Comparison of ENCODE assay signal across 27 cellular contexts in the genomic region with DNA sequence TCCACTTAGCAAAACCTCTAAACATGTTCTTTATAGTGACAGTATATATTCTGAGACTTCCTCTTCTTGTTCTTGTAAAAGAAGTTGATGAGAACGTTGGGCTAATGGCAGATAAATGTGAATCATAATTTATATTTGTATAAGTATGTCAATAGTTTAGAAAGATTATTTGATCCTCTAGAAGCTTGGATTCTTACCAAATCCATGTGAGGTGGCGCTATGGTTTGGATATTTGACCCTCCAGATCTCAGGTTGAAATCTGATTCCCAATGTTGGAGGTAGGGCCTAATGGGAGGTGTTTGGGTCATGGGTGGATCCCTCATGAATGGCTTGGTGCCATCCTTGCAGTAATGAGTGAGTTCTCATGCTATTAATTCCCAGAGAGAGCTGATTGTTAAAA. TPM values are rescaled to one million over a fixed set of nuclear protein-coding genes. Genes with fewer than 3 reads are reported as not detected.
"Had no signal": no experiment of that assay in that cellular context is flagged by ENCODE, and none has a peak within 500 bp of the region (broad histone marks: within the 10 kb centered on the region; RNA-seq: fewer than 3 reads in every experiment).

No MANE protein-coding gene starts in this region.

- H3K36me3 ChIP-seq: ascending aorta, MG63 had no signal

- H3K4me3 Mint-ChIP-seq: activated B cell treated with CpG ODN at 0.5 μM for 24 hours; activated CD4-positive, alpha-beta T cell treated with anti-CD3 and anti-CD28 coated beads, Interleukin-2, amount 10 ng/mL, durations not matched to agents 24 days and 14 days; activated CD8-positive, alpha-beta memory T cell treated with anti-CD3 and anti-CD28 coated beads, Interleukin-2, amount 10 ng/mL, durations not matched to agents 7 days and 5 days; activated naive CD8-positive, alpha-beta T cell treated with anti-CD3 and anti-CD28 coated beads, Interleukin-2, amount 50 U/mL, for 24 hours; activated T-cell treated with anti-CD3 and anti-CD28 coated beads, Interleukin-2, amount 50 U/mL, for 4 hours; T-helper 17 cell had no signal

- H3K4me3 ChIP-seq: ascending aorta, body of pancreas, coronary artery, MG63, PC-9 had no signal

- H3K27me3 ChIP-seq: ascending aorta, body of pancreas, MG63 had no signal

- H3K9me3 ChIP-seq: ascending aorta, body of pancreas, MG63 had no signal

- H3K27ac Mint-ChIP-seq: activated B cell treated with CpG ODN at 0.5 μM for 24 hours; activated CD4-positive, alpha-beta T cell treated with anti-CD3 and anti-CD28 coated beads, Interleukin-2, amount 10 ng/mL, durations not matched to agents 24 days and 14 days; activated CD8-positive, alpha-beta memory T cell treated with anti-CD3 and anti-CD28 coated beads, Interleukin-2, amount 10 ng/mL, durations not matched to agents 7 days and 5 days; activated naive CD4-positive, alpha-beta T cell treated with anti-CD3 and anti-CD28 coated beads, Interleukin-2, amount 50 U/mL, for 72 hours; activated naive CD8-positive, alpha-beta T cell treated with anti-CD3 and anti-CD28 coated beads, Interleukin-2, amount 50 U/mL, for 24 hours; T-helper 17 cell had no signal

- H3K4me1 Mint-ChIP-seq: activated B cell treated with CpG ODN at 0.5 μM for 24 hours; activated CD4-positive, alpha-beta T cell treated with anti-CD3 and anti-CD28 coated beads, Interleukin-2, amount 10 ng/mL, durations not matched to agents 24 days and 14 days; activated CD8-positive, alpha-beta memory T cell treated with anti-CD3 and anti-CD28 coated beads, Interleukin-2, amount 10 ng/mL, durations not matched to agents 7 days and 5 days; activated naive CD8-positive, alpha-beta T cell treated with anti-CD3 and anti-CD28 coated beads, Interleukin-2, amount 50 U/mL, for 24 hours; T-helper 17 cell had no signal

- H3K4me2 ChIP-seq: PC-9 had no signal

- H3K9me3 Mint-ChIP-seq: activated B cell treated with CpG ODN at 0.5 μM for 24 hours; activated CD4-positive, alpha-beta T cell treated with anti-CD3 and anti-CD28 coated beads, Interleukin-2, amount 10 ng/mL, durations not matched to agents 24 days and 14 days; activated naive CD4-positive, alpha-beta T cell treated with anti-CD3 and anti-CD28 coated beads, Interleukin-2, amount 50 U/mL, for 72 hours; activated naive CD8-positive, alpha-beta T cell treated with anti-CD3 and anti-CD28 coated beads, Interleukin-2, amount 50 U/mL, for 24 hours; activated T-cell treated with anti-CD3 and anti-CD28 coated beads, Interleukin-2, amount 50 U/mL, for 4 hours had no signal

- H2AFZ ChIP-seq: PC-9 had no signal

- H3K4me1 ChIP-seq: ascending aorta had no signal

- DNase-seq: activated B cell treated with CpG ODN at 0.5 μM for 24 hours; activated CD4-positive, alpha-beta T cell treated with anti-CD3 and anti-CD28 coated beads for 1 hour; activated CD4-positive, alpha-beta T cell treated with anti-CD3 and anti-CD28 coated beads, Interleukin-2, amount 10 ng/mL, durations not matched to agents 24 days and 14 days; activated CD4-positive, alpha-beta T cell treated with anti-CD3 and anti-CD28 coated beads, Interleukin-2, amount 50 U/mL, for 48 hours; activated CD8-positive, alpha-beta memory T cell treated with anti-CD3 and anti-CD28 coated beads, Interleukin-2, amount 10 ng/mL, durations not matched to agents 7 days and 5 days; activated effector memory CD4-positive, alpha-beta T cell treated with anti-CD3 and anti-CD28 coated beads, Interleukin-2, amount 50 U/mL, for 16 hours; activated naive CD4-positive, alpha-beta T cell treated with Interleukin-2 at 50 U/mL for 16 hours; activated naive CD8-positive, alpha-beta T cell treated with anti-CD3 and anti-CD28 coated beads, Interleukin-2, amount 50 U/mL, for 24 hours; activated T-cell treated with anti-CD3 and anti-CD28 coated beads, Interleukin-2, amount 50 U/mL, for 4 hours; amniotic stem cell; central memory CD4-positive, alpha-beta T cell; KG1; MG63; NCI-H146; NCI-H187 treated with DMSO at 0.1 percent for 48 hours; NCI-H2107; NCI-H446 treated with DMSO at 0.1 percent for 48 hours; NCI-H524 treated with DMSO at 0.1 percent for 48 hours; PC-9; SIG-M5; T-helper 17 cell; T-helper 9 cell had no signal

- H3K27ac ChIP-seq: ascending aorta, body of pancreas, coronary artery, PC-9 had no signal

- H3K36me3 Mint-ChIP-seq: activated CD8-positive, alpha-beta memory T cell treated with anti-CD3 and anti-CD28 coated beads, Interleukin-2, amount 10 ng/mL, durations not matched to agents 7 days and 5 days; activated naive CD4-positive, alpha-beta T cell treated with anti-CD3 and anti-CD28 coated beads, Interleukin-2, amount 50 U/mL, for 72 hours had no signal

RNA-seq across cellular contexts. Expression of a gene that starts 29.8 kb away (rescaled TPM):
- total RNA-seq: activated B cell treated with CpG ODN at 0.5 μM for 24 hours; activated CD4-positive, alpha-beta T cell treated with anti-CD3 and anti-CD28 coated beads, Interleukin-2, amount 10 ng/mL, durations not matched to agents 24 days and 14 days; activated CD8-positive, alpha-beta memory T cell treated with anti-CD3 and anti-CD28 coated beads, Interleukin-2, amount 10 ng/mL, durations not matched to agents 7 days and 5 days; activated naive CD4-positive, alpha-beta T cell treated with anti-CD3 and anti-CD28 coated beads, Interleukin-2, amount 50 U/mL, for 72 hours; activated T-cell treated with anti-CD3 and anti-CD28 coated beads, Interleukin-2, amount 50 U/mL, for 4 hours; ascending aorta; body of pancreas; bronchial epithelial cell; PC-9; T-helper 17 cell had no signal
